ENCODE assay signal across 25 cellular contexts in the genomic region with DNA sequence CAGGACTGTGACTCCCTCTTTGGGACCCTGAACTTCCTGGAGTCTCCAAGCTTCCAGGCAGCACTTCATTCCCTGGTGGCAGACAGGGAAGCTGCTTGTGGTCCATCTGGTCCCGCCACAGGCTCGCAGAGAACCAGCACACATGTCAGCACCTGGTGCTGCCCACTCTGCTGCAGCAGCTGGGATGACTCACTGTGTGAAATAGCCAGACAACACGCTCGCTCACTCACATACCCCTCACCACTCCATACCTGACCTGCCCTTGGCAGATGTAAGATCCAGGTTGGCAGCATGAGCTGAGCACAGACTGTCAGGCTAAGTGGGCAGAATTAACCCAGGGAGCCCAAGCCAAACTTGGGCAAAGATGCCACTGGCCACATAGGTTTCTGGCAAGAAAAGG.
"Had no signal": no experiment of that assay in that cellular context is flagged by ENCODE, and none has a peak within 500 bp of the region (broad histone marks: within the 10 kb centered on the region; RNA-seq: fewer than 3 reads in every experiment).

No MANE protein-coding gene starts in this region.

- H3K4me3 Mint-ChIP-seq: activated B cell treated with CpG ODN at 0.5 μM for 24 hours; activated CD4-positive, alpha-beta memory T cell treated with anti-CD3 and anti-CD28 coated beads, Interleukin-2, amount 10 ng/mL, durations not matched to agents 7 days and 5 days; activated naive CD4-positive, alpha-beta T cell treated with anti-CD3 and anti-CD28 coated beads for 36 hours; activated naive CD8-positive, alpha-beta T cell treated with anti-CD3 and anti-CD28 coated beads, Interleukin-2, amount 50 U/mL, for 24 hours; central memory CD8-positive, alpha-beta T cell; endodermal cell; neural crest cell; T-helper 2 cell treated with Interferon-gamma antibody and Interleukin-4, amounts not matched to agents 5 μg/mL and 100 μg/mL, for 36 hours had no signal

- H3K9me3 ChIP-seq: colonic mucosa, psoas muscle, stomach, testis, upper lobe of left lung had no signal

- H3K27me3 Mint-ChIP-seq: activated B cell treated with CpG ODN at 0.5 μM for 24 hours; activated CD4-positive, alpha-beta memory T cell treated with anti-CD3 and anti-CD28 coated beads, Interleukin-2, amount 10 ng/mL, durations not matched to agents 7 days and 5 days; activated naive CD8-positive, alpha-beta T cell treated with anti-CD3 and anti-CD28 coated beads, Interleukin-2, amount 50 U/mL, for 24 hours; central memory CD8-positive, alpha-beta T cell had no signal

- H3K4me1 ChIP-seq: colonic mucosa, left ventricle myocardium inferior, psoas muscle, stomach, testis, upper lobe of left lung had no signal

- H3K4me1 Mint-ChIP-seq: activated B cell treated with CpG ODN at 0.5 μM for 24 hours; activated CD4-positive, alpha-beta memory T cell treated with anti-CD3 and anti-CD28 coated beads, Interleukin-2, amount 10 ng/mL, durations not matched to agents 7 days and 5 days; activated naive CD8-positive, alpha-beta T cell treated with anti-CD3 and anti-CD28 coated beads, Interleukin-2, amount 50 U/mL, for 24 hours; central memory CD8-positive, alpha-beta T cell; endodermal cell; neural crest cell had no signal

- H3K9me3 Mint-ChIP-seq: activated B cell treated with CpG ODN at 0.5 μM for 24 hours; activated naive CD4-positive, alpha-beta T cell treated with anti-CD3 and anti-CD28 coated beads for 36 hours; activated naive CD8-positive, alpha-beta T cell treated with anti-CD3 and anti-CD28 coated beads, Interleukin-2, amount 50 U/mL, for 24 hours; activated T-helper 2 cell treated with anti-CD3 and anti-CD28 coated beads, Interferon-gamma antibody, Interleukin-2, Interleukin-4, amounts not matched to agents 10 μg/mL and 5 μg/mL and 100 μg/mL, durations not matched to agents 14 hours and 24 hours and 36 hours; central memory CD8-positive, alpha-beta T cell; neural crest cell; T-helper 2 cell treated with Interferon-gamma antibody and Interleukin-4, amounts not matched to agents 5 μg/mL and 100 μg/mL, for 36 hours had no signal

- FAIRE-seq: small intestine, TTC549 had no signal

- H3K27ac Mint-ChIP-seq: activated B cell treated with CpG ODN at 0.5 μM for 24 hours; activated CD4-positive, alpha-beta memory T cell treated with anti-CD3 and anti-CD28 coated beads, Interleukin-2, amount 10 ng/mL, durations not matched to agents 7 days and 5 days; activated naive CD4-positive, alpha-beta T cell treated with anti-CD3 and anti-CD28 coated beads for 36 hours; activated naive CD8-positive, alpha-beta T cell treated with anti-CD3 and anti-CD28 coated beads, Interleukin-2, amount 50 U/mL, for 24 hours; activated T-helper 2 cell treated with anti-CD3 and anti-CD28 coated beads, Interferon-gamma antibody, Interleukin-2, Interleukin-4, amounts not matched to agents 10 μg/mL and 5 μg/mL and 100 μg/mL, durations not matched to agents 14 hours and 24 hours and 36 hours; endodermal cell; T-helper 2 cell treated with Interferon-gamma antibody and Interleukin-4, amounts not matched to agents 5 μg/mL and 100 μg/mL, for 36 hours had no signal

- DNase-seq: activated B cell treated with CpG ODN at 0.5 μM for 24 hours; activated CD4-positive, alpha-beta memory T cell treated with anti-CD3 and anti-CD28 coated beads, Interleukin-2, amount 10 ng/mL, durations not matched to agents 7 days and 5 days; activated CD4-positive, alpha-beta T cell treated with anti-CD3 and anti-CD28 coated beads for 4 hours; activated naive CD4-positive, alpha-beta T cell treated with anti-CD3 and anti-CD28 coated beads for 36 hours; activated naive CD8-positive, alpha-beta T cell treated with anti-CD3 and anti-CD28 coated beads, Interleukin-2, amount 50 U/mL, for 24 hours; activated T-cell treated with anti-CD3 and anti-CD28 coated beads, Interleukin-2, amount 50 U/mL, for 1 hour; anterior cingulate cortex; brain microvascular endothelial cell; colonic mucosa; endodermal cell; foreskin melanocyte; head of caudate nucleus; left ventricle myocardium inferior; small intestine; stimulated activated CD4-positive, alpha-beta T cell treated with anti-CD3 and anti-CD28 coated beads, Interleukin-4, amount 100 ng/mL, for 1 hour; stomach; testis; upper lobe of left lung had no signal

- H3K27ac ChIP-seq: brain microvascular endothelial cell, colonic mucosa, left ventricle myocardium inferior, psoas muscle, stomach, testis, upper lobe of left lung had no signal

- ATAC-seq: activated naive CD8-positive, alpha-beta T cell treated with anti-CD3 and anti-CD28 coated beads, Interleukin-2, amount 50 U/mL, for 24 hours; psoas muscle; right cardiac atrium had no signal

- H3K4me3 ChIP-seq: colonic mucosa, left ventricle myocardium inferior, psoas muscle, stomach, testis, upper lobe of left lung had no signal

- H3K27me3 ChIP-seq: brain microvascular endothelial cell, colonic mucosa, stomach, testis, upper lobe of left lung had no signal

- H3K36me3 ChIP-seq: brain microvascular endothelial cell, colonic mucosa, left ventricle myocardium inferior, stomach, upper lobe of left lung had no signal
